ENCODE assay signal across 8 cellular contexts in the genomic region with DNA sequence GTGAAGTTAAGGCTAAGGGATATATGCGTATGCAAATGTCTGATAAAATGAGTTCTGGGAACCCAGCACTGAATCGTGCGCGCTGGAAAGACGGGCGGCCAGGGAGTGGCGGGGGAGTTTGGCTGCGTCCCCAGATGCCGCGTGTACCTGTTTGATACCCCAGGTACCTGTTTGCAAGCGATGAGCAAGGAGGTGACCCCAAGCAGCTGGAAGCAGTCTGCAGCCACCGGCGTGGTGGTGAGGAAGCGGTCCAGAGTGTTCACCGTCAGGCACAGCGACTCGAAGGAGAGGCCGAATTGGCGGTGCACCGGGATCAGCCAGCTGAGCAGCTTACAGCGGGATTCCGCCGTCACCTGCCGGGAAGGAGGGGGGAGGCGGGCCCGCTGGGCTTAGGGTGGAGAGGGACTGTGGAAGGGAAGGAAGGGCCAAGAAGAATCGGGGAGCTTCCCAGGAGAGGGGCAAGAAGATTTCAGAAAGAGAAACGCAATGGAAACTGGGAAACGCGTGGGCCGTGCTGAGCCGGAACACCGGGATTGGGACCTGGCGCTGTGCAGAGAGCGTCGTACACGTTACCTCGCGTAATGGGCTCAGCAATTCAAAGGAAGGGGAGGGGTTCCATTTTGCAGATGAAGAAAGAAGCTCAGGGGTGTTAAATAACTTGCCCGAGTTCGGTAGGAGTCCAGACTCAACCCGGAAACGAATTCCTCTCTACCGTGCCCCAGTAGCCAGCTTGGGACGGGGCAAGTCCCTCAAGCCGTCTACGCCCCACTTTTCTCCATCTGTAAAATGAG. TPM values are rescaled to one million over a fixed set of nuclear protein-coding genes. Genes with fewer than 3 reads are reported as not detected.
DNase-seq lines count a peak whose midpoint lies in the region; ATAC-seq and TF ChIP-seq lines count a peak whose summit lies in the region.

No MANE protein-coding gene starts in this region.

- H3K4me1 Mint-ChIP-seq in activated CD8-positive, alpha-beta T cell treated with anti-CD3 and anti-CD28 coated beads for 36 hours (ENCODE audit: low read depth), result peaks cover 26% of the 10 kb centered on the region

- intact Hi-C loops in activated CD8-positive, alpha-beta T cell treated with anti-CD3 and anti-CD28 coated beads for 36 hours (cut with micrococcal nuclease), result loop anchor here (5.0 kb wide), 1 partner anchor 60 kb away; a partner anchor contains a TSS
- intact Hi-C loops in ovary (cut with DNase I), result loop anchor here in 2 of 4 donors (10.0 kb wide), 1 partner anchor 58 kb away; a partner anchor contains a TSS

- no peak for ATAC-seq in activated CD8-positive, alpha-beta T cell treated with anti-CD3 and anti-CD28 coated beads for 36 hours
- no peak for ATAC-seq in HG02970 (IDR thresholded peaks at IDR 0.05; ENCODE audit: low FRiP score, unreplicated experiment)

- no peaks in the 10 kb centered on the region for H3K36me3 ChIP-seq in ovary

- H3K27me3 Mint-ChIP-seq in activated CD8-positive, alpha-beta T cell treated with anti-CD3 and anti-CD28 coated beads for 36 hours, result peaks cover 75% of the 10 kb centered on the region

- H3K9me3 ChIP-seq in ovary, result no peaks in the 10 kb centered on the region

- peak overlapping the region; percentile 50 to 51 for H3K4me3 ChIP-seq in foreskin fibroblast (ENCODE audit: low read depth in 1 of 2, low read length in 2 of 2)
- peak overlapping the region; percentile 40 for H3K4me3 ChIP-seq in ovary

- no peak for TF ChIP-seq CTCF in activated CD8-positive, alpha-beta T cell treated with anti-CD3 and anti-CD28 coated beads for 36 hours (IDR thresholded peaks at IDR 0.05)
- TF ChIP-seq CTCF in foreskin fibroblast (IDR thresholded peaks at IDR 0.05; ENCODE audit: low read depth, low read length) (no peak), ovary (IDR thresholded peaks at IDR 0.05) (no peak)

- CTCF ChIA-PET in activated CD8-positive, alpha-beta T cell treated with anti-CD3 and anti-CD28 coated beads for 36 hours (lab: Charles Lee), result interaction anchor here (0.9 to 9.6 kb wide), 13 partner anchors 9 to 337 kb away, joined by 3 to 51 read pairs (median 4); a partner anchor contains a TSS

- POLR2A ChIA-PET in activated CD8-positive, alpha-beta T cell treated with anti-CD3 and anti-CD28 coated beads for 36 hours (lab: Charles Lee), result interaction anchor here (0.9 to 3.3 kb wide), 4 partner anchors 62 to 97 kb away, joined by 3 to 9 read pairs (median 4); a partner anchor contains a TSS

- peak overlapping the region; percentile 70 for H3K4me3 Mint-ChIP-seq in activated CD8-positive, alpha-beta T cell treated with anti-CD3 and anti-CD28 coated beads for 36 hours

- no peaks in the 10 kb centered on the region for H3K36me3 Mint-ChIP-seq in activated CD8-positive, alpha-beta T cell treated with anti-CD3 and anti-CD28 coated beads for 36 hours (ENCODE audit: low read depth)

- no peaks in the 10 kb centered on the region for H3K27me3 ChIP-seq in ovary

- H3K27ac ChIP-seq in ovary, result peak overlapping the region in 1 of 2 donors; percentile 57

- no peak for TF ChIP-seq EP300 in ovary (IDR thresholded peaks at IDR 0.05)

- peaks cover 13% of the 10 kb centered on the region for H3K4me1 ChIP-seq in ovary (ENCODE audit: insufficient read depth)

- H3K27ac Mint-ChIP-seq in activated CD8-positive, alpha-beta T cell treated with anti-CD3 and anti-CD28 coated beads for 36 hours, result no peak overlapping the region

- H3K9me3 Mint-ChIP-seq in activated CD8-positive, alpha-beta T cell treated with anti-CD3 and anti-CD28 coated beads for 36 hours, result no peaks in the 10 kb centered on the region

- peak; percentile 38 for DNase-seq in NCI-H2029 (lab: John Stamatoyannopoulos, UW)
- DNase-seq in NCI-H2029 treated with DMSO at 0.1 percent for 48 hours (lab: John Stamatoyannopoulos, UW), result no peak
- peak; percentile 5 for DNase-seq in HS-27A (ENCODE audit: low read depth)
- DNase-seq in activated CD8-positive, alpha-beta T cell treated with anti-CD3 and anti-CD28 coated beads for 36 hours, result no peak
- peak in 1 of 2 donors; percentile 47 for DNase-seq in foreskin fibroblast
- DNase-seq in ovary, result peak in 4 of 5 donors; percentile 21 to 47 (median 26)
- no peak for DNase-seq in middle frontal gyrus (ENCODE audit: extremely low spot score, low spot score)

- TF ChIP-seq POLR2A in ovary (IDR thresholded peaks at IDR 0.05), result no peak

- 2% methylated on average over 47 of the region's 47 CpGs for WGBS in ovary, 3 donors

RNA-seq across cellular contexts. Expression of a gene that starts 1.0 kb away (rescaled TPM):
- total RNA-seq in activated CD8-positive, alpha-beta T cell treated with anti-CD3 and anti-CD28 coated beads for 36 hours, result not detected
- total RNA-seq in ovary, result 10 to 100 TPM in 1 of 7 donors, 1 to 10 TPM in 4, under 1 TPM in 2; 0.36 to 11.8 (median 1.7) TPM
- polyA plus RNA-seq in ovary, result 1 to 10 TPM in 1 of 2 donors, under 1 TPM in 1; 0.13 to 1.1 TPM

RNA-seq across cellular contexts. Expression of a gene that starts 5.3 kb away (rescaled TPM):
- total RNA-seq in activated CD8-positive, alpha-beta T cell treated with anti-CD3 and anti-CD28 coated beads for 36 hours, result under 1 TPM in 1 of 2 experiments, not detected in 1; 0.18 TPM
- total RNA-seq in ovary, result 1 to 10 TPM in 1 of 7 donors, under 1 TPM in 1, not detected in 5; 0.10 to 1.5 TPM
- not detected for polyA plus RNA-seq in ovary

RNA-seq across cellular contexts. Expression of a gene that starts 59.4 kb away (rescaled TPM):
- not detected for total RNA-seq in activated CD8-positive, alpha-beta T cell treated with anti-CD3 and anti-CD28 coated beads for 36 hours
- total RNA-seq in ovary, result 10 to 100 TPM in 1 of 7 donors, under 1 TPM in 4, not detected in 2; 0.12 to 10.7 (median 0.24) TPM
- not detected for polyA plus RNA-seq in ovary

Comparison
In these comparisons a context has a peak if more than half of its experiments do, and no peak if none do; other contexts are left out.
1. DNase-seq: peak in NCI-H2029 (single experiment), HS-27A (single experiment) and ovary (4 of 5); none in NCI-H2029 treated with DMSO at 0.1 percent for 48 hours (single experiment), activated CD8-positive, alpha-beta T cell treated with anti-CD3 and anti-CD28 coated beads for 36 hours (single experiment) and middle frontal gyrus (single experiment).